ENCODE assay signal across 23 cellular contexts in the genomic region with DNA sequence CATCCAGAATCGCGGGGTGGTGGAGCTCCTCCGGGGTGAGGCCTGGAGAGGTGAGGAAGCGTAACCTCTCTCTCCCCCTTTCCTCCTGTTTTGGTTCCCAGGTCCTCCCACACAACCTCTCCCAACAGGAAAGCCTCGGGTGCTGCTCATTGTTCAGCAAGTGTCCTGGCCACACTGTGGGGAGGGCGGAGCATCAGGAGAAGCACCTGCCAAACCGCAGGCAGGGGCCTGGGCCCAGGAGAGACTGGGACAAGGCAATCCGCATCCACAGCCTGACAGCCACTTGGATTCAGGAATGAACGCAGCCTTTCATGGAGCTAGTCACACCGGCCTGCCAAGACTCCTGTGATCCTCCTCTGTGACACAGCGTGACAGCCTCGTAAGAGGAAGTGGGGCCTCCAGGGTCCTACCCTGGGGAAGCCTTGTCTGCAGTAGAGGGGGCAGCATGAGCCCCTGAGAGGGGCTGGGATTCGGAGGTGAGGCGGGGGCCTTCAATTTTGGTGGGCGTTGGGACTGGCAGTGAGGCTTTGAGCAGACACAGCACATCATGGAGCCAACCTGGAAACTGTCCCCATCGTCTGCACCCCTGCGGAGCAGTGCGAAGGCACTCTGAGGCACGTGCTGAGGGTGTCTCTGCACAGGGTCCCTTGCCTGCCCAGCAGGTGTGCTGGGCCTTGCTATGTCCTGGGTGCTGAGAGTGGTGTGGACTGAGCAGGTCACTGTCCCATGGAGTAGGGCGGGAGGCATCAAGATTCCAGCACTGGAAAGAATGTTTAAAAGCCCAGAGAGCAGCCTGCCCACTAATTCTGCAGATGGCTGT.
"Had no signal": no experiment of that assay in that cellular context is flagged by ENCODE, and none has a peak within 500 bp of the region (broad histone marks: within the 10 kb centered on the region; RNA-seq: fewer than 3 reads in every experiment).

No MANE protein-coding gene starts in this region.

- H3K36me3 ChIP-seq: colonic mucosa, stomach had no signal

- H3K4me3 Mint-ChIP-seq: activated B cell treated with CpG ODN at 0.5 μM for 24 hours; activated CD4-positive, alpha-beta memory T cell treated with anti-CD3 and anti-CD28 coated beads for 36 hours; activated naive CD4-positive, alpha-beta T cell treated with anti-CD3 and anti-CD28 coated beads for 36 hours; activated naive CD8-positive, alpha-beta T cell treated with anti-CD3 and anti-CD28 coated beads, Interleukin-2, amount 50 U/mL, for 24 hours; activated T-helper 17 cell treated with anti-CD3 and anti-CD28 coated beads, Interleukin-2, amount 50 U/mL, for 72 hours; brain; central memory CD8-positive, alpha-beta T cell; immature natural killer cell; natural killer cell treated with Interleukin-12 subunit alpha and Interleukin-12 subunit beta and Interleukin-15 and Interleukin-18, amount 100 ng/mL, for 72 hours; stimulated activated effector memory CD8-positive, alpha-beta T cell treated with anti-CD3 and anti-CD28 coated beads, Interleukin-12 subunit alpha, Interleukin-12 subunit beta, amount 100 ng/mL, for 72 hours; T-cell; type B pancreatic cell had no signal

- H3K9me3 ChIP-seq: colonic mucosa, stomach had no signal

- H3K27me3 ChIP-seq: colonic mucosa had no signal

- H3K4me3 ChIP-seq: colonic mucosa, stomach had no signal

- FAIRE-seq: endometrium, small intestine had no signal

- H3K9me3 Mint-ChIP-seq: activated B cell treated with CpG ODN at 0.5 μM for 24 hours; activated CD4-positive, alpha-beta memory T cell treated with anti-CD3 and anti-CD28 coated beads for 36 hours; activated naive CD4-positive, alpha-beta T cell treated with anti-CD3 and anti-CD28 coated beads for 36 hours; activated naive CD8-positive, alpha-beta T cell treated with anti-CD3 and anti-CD28 coated beads, Interleukin-2, amount 50 U/mL, for 24 hours; activated T-helper 17 cell treated with anti-CD3 and anti-CD28 coated beads, Interleukin-2, amount 50 U/mL, for 72 hours; brain; central memory CD8-positive, alpha-beta T cell; immature natural killer cell; natural killer cell treated with Interleukin-12 subunit alpha and Interleukin-12 subunit beta and Interleukin-15 and Interleukin-18, amount 100 ng/mL, for 72 hours; stimulated activated effector memory CD8-positive, alpha-beta T cell treated with anti-CD3 and anti-CD28 coated beads, Interleukin-12 subunit alpha, Interleukin-12 subunit beta, amount 100 ng/mL, for 72 hours; T-cell; type B pancreatic cell had no signal

- H3K27me3 Mint-ChIP-seq: activated CD4-positive, alpha-beta memory T cell treated with anti-CD3 and anti-CD28 coated beads for 36 hours; activated naive CD8-positive, alpha-beta T cell treated with anti-CD3 and anti-CD28 coated beads, Interleukin-2, amount 50 U/mL, for 24 hours; T-cell; type B pancreatic cell had no signal

- H3K27ac ChIP-seq: colonic mucosa, stomach had no signal

- H3K27ac Mint-ChIP-seq: activated B cell treated with CpG ODN at 0.5 μM for 24 hours; activated CD4-positive, alpha-beta memory T cell treated with anti-CD3 and anti-CD28 coated beads for 36 hours; activated naive CD4-positive, alpha-beta T cell treated with anti-CD3 and anti-CD28 coated beads for 36 hours; activated naive CD8-positive, alpha-beta T cell treated with anti-CD3 and anti-CD28 coated beads, Interleukin-2, amount 50 U/mL, for 24 hours; activated T-helper 17 cell treated with anti-CD3 and anti-CD28 coated beads, Interleukin-2, amount 50 U/mL, for 72 hours; immature natural killer cell; natural killer cell treated with Interleukin-12 subunit alpha and Interleukin-12 subunit beta and Interleukin-15 and Interleukin-18, amount 100 ng/mL, for 72 hours; progenitor cell of endocrine pancreas; stimulated activated effector memory CD8-positive, alpha-beta T cell treated with anti-CD3 and anti-CD28 coated beads, Interleukin-12 subunit alpha, Interleukin-12 subunit beta, amount 100 ng/mL, for 72 hours; T-cell; type B pancreatic cell had no signal

- DNase-seq: activated B cell treated with CpG ODN at 0.5 μM for 24 hours; activated CD4-positive, alpha-beta memory T cell treated with anti-CD3 and anti-CD28 coated beads for 36 hours; activated CD4-positive, alpha-beta T cell treated with anti-CD3 and anti-CD28 coated beads for 4 hours; activated naive CD4-positive, alpha-beta T cell treated with anti-CD3 and anti-CD28 coated beads for 36 hours; activated naive CD8-positive, alpha-beta T cell treated with anti-CD3 and anti-CD28 coated beads, Interleukin-2, amount 50 U/mL, for 24 hours; activated T-cell treated with anti-CD3 and anti-CD28 coated beads, Interleukin-2, amount 50 U/mL, for 1 hour; anterior cingulate cortex; colonic mucosa; immature natural killer cell; occipital lobe; small intestine; stimulated activated CD4-positive, alpha-beta T cell treated with anti-CD3 and anti-CD28 coated beads, Interleukin-4, amount 100 ng/mL, for 24 hours; stomach; T-cell had no signal

- H3K4me1 ChIP-seq: colonic mucosa had no signal

- H3K4me1 Mint-ChIP-seq: activated B cell treated with CpG ODN at 0.5 μM for 24 hours; activated naive CD8-positive, alpha-beta T cell treated with anti-CD3 and anti-CD28 coated beads, Interleukin-2, amount 50 U/mL, for 24 hours; immature natural killer cell; stimulated activated effector memory CD8-positive, alpha-beta T cell treated with anti-CD3 and anti-CD28 coated beads, Interleukin-12 subunit alpha, Interleukin-12 subunit beta, amount 100 ng/mL, for 72 hours had no signal

- H3K36me3 Mint-ChIP-seq: activated CD4-positive, alpha-beta memory T cell treated with anti-CD3 and anti-CD28 coated beads for 36 hours; brain; immature natural killer cell; natural killer cell treated with Interleukin-12 subunit alpha and Interleukin-12 subunit beta and Interleukin-15 and Interleukin-18, amount 100 ng/mL, for 72 hours; stimulated activated effector memory CD8-positive, alpha-beta T cell treated with anti-CD3 and anti-CD28 coated beads, Interleukin-12 subunit alpha, Interleukin-12 subunit beta, amount 100 ng/mL, for 72 hours; T-cell had no signal

- ATAC-seq: activated naive CD8-positive, alpha-beta T cell treated with anti-CD3 and anti-CD28 coated beads, Interleukin-2, amount 50 U/mL, for 24 hours; activated T-helper 17 cell treated with anti-CD3 and anti-CD28 coated beads, Interleukin-2, amount 50 U/mL, for 72 hours; natural killer cell treated with Interleukin-12 subunit alpha and Interleukin-12 subunit beta and Interleukin-15 and Interleukin-18, amount 100 ng/mL, for 72 hours; right cardiac atrium; stimulated activated effector memory CD8-positive, alpha-beta T cell treated with anti-CD3 and anti-CD28 coated beads, Interleukin-12 subunit alpha, Interleukin-12 subunit beta, amount 100 ng/mL, for 72 hours; T-cell had no signal
